Comparison of ENCODE assay signal across 18 cellular contexts in genomic region chr10:112678987-112679386, GRCh38.
"Had no signal": no experiment of that assay in that cellular context is flagged by ENCODE, and none has a peak within 500 bp of the region (broad histone marks: within the 10 kb centered on the region; RNA-seq: fewer than 3 reads in every experiment).

No MANE protein-coding gene starts in this region.

- DNase-seq: activated CD4-positive, alpha-beta T cell treated with anti-CD3 and anti-CD28 coated beads for 1 hour; activated CD4-positive, alpha-beta T cell treated with anti-CD3 and anti-CD28 coated beads, Interleukin-2, amount 50 U/mL, for 48 hours; activated naive CD4-positive, alpha-beta T cell treated with anti-CD3 and anti-CD28 coated beads, Interleukin-2, amount 10 ng/mL, durations not matched to agents 7 days and 5 days; effector memory CD8-positive, alpha-beta T cell; foreskin fibroblast; immature natural killer cell; nephron progenitor cell; occipital lobe; right cardiac atrium; small intestine; T-helper 1 cell; T1000; upper lobe of left lung had no signal

- H3K27ac Mint-ChIP-seq: activated naive CD4-positive, alpha-beta T cell treated with anti-CD3 and anti-CD28 coated beads, Interleukin-2, amount 10 ng/mL, durations not matched to agents 7 days and 5 days; dendritic cell treated with granulocyte-macrophage colony-stimulating factor and Interleukin-4, amounts not matched to agents 40 ng/mL and 50 ng/mL, for 4 days; effector memory CD8-positive, alpha-beta T cell; immature natural killer cell; nephron progenitor cell; progenitor cell of endocrine pancreas; stimulated activated naive CD8-positive, alpha-beta T cell treated with anti-CD3 and anti-CD28 coated beads, Interleukin-15, Interleukin-2, amounts not matched to agents 100 ng/mL and 50 ng/mL, for 24 hours had no signal

- ATAC-seq: effector memory CD8-positive, alpha-beta T cell; right cardiac atrium had no signal

- H3K9me3 ChIP-seq: upper lobe of left lung had no signal

- H3K4me3 ChIP-seq: upper lobe of left lung had no signal

- H3K4me1 Mint-ChIP-seq: activated naive CD4-positive, alpha-beta T cell treated with anti-CD3 and anti-CD28 coated beads, Interleukin-2, amount 10 ng/mL, durations not matched to agents 7 days and 5 days; immature natural killer cell; nephron progenitor cell had no signal

- H3K27me3 ChIP-seq: upper lobe of left lung had no signal

- H3K4me3 Mint-ChIP-seq: activated naive CD4-positive, alpha-beta T cell treated with anti-CD3 and anti-CD28 coated beads, Interleukin-2, amount 10 ng/mL, durations not matched to agents 7 days and 5 days; dendritic cell treated with granulocyte-macrophage colony-stimulating factor and Interleukin-4, amounts not matched to agents 40 ng/mL and 50 ng/mL, for 4 days; effector memory CD8-positive, alpha-beta T cell; immature natural killer cell; nephron progenitor cell; stimulated activated naive CD8-positive, alpha-beta T cell treated with anti-CD3 and anti-CD28 coated beads, Interleukin-15, Interleukin-2, amounts not matched to agents 100 ng/mL and 50 ng/mL, for 24 hours had no signal

- H3K27ac ChIP-seq: upper lobe of left lung had no signal

- H3K27me3 Mint-ChIP-seq: activated naive CD4-positive, alpha-beta T cell treated with anti-CD3 and anti-CD28 coated beads, Interleukin-2, amount 10 ng/mL, durations not matched to agents 7 days and 5 days; dendritic cell treated with granulocyte-macrophage colony-stimulating factor and Interleukin-4, amounts not matched to agents 40 ng/mL and 50 ng/mL, for 4 days; effector memory CD8-positive, alpha-beta T cell; progenitor cell of endocrine pancreas; stimulated activated naive CD8-positive, alpha-beta T cell treated with anti-CD3 and anti-CD28 coated beads, Interleukin-15, Interleukin-2, amounts not matched to agents 100 ng/mL and 50 ng/mL, for 24 hours had no signal

- H3K36me3 ChIP-seq: upper lobe of left lung had no signal

- H3K4me1 ChIP-seq: upper lobe of left lung had no signal

- FAIRE-seq: astrocyte, bronchial epithelial cell, small intestine had no signal

- H3K9me3 Mint-ChIP-seq: activated naive CD4-positive, alpha-beta T cell treated with anti-CD3 and anti-CD28 coated beads, Interleukin-2, amount 10 ng/mL, durations not matched to agents 7 days and 5 days; dendritic cell treated with granulocyte-macrophage colony-stimulating factor and Interleukin-4, amounts not matched to agents 40 ng/mL and 50 ng/mL, for 4 days; effector memory CD8-positive, alpha-beta T cell; immature natural killer cell; nephron progenitor cell; stimulated activated naive CD8-positive, alpha-beta T cell treated with anti-CD3 and anti-CD28 coated beads, Interleukin-15, Interleukin-2, amounts not matched to agents 100 ng/mL and 50 ng/mL, for 24 hours had no signal
